19 cellular contexts compared by ENCODE assay signal in the genomic region with DNA sequence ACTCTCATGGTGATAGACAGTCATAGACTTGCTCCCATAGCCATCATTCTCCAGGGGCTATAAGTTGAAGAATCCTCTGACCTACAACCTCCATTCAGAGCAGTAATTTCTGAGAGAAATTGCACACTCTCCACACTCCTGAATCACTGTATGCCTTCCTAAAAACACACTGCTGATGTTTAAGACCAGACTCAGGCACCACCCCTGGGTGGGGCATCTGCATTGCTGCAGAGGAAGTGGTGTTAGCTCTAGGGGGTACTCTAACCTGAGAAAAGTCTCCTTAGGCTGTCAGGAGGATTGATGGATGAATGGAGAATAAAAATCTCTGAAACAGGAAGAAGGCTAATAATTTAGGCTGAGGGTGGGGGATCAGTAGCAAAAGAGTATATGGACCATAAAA.
DNase-seq lines count a peak whose midpoint lies in the region; ATAC-seq and TF ChIP-seq lines count a peak whose summit lies in the region.
"Had no signal": no experiment of that assay in that cellular context is flagged by ENCODE, and none has a peak within 500 bp of the region (broad histone marks: within the 10 kb centered on the region; RNA-seq: fewer than 3 reads in every experiment).

No MANE protein-coding gene starts in this region.

- H3K27me3 ChIP-seq in colonic mucosa: no peaks in the 10 kb centered on the region
- H3K27me3 ChIP-seq: BLaER1 treated with 17β-estradiol and CSF1 and Interleukin-3, amounts not matched to agents 10 nM and 100 nM had no signal

- no peak overlapping the region for H3K4me3 ChIP-seq in colonic mucosa
- H3K4me3 ChIP-seq: BLaER1 treated with 17β-estradiol and CSF1 and Interleukin-3, amounts not matched to agents 10 nM and 100 nM; GM12878; GM23248; HAP-1 had no signal

- H3K9ac ChIP-seq in colonic mucosa (ENCODE audit: low read depth in 2 of 2, low read length in 2 of 2): no peak overlapping the region
- H3K9ac ChIP-seq: BLaER1 treated with 17β-estradiol and CSF1 and Interleukin-3, amounts not matched to agents 10 nM and 100 nM; GM23248 had no signal

- H3K27me3 Mint-ChIP-seq in activated naive CD8-positive, alpha-beta T cell treated with anti-CD3 and anti-CD28 coated beads, Interleukin-2, amount 10 ng/mL, durations not matched to agents 7 days and 5 days: no peaks in the 10 kb centered on the region
- H3K27me3 Mint-ChIP-seq in activated naive CD8-positive, alpha-beta T cell treated with anti-CD3 and anti-CD28 coated beads, Interleukin-2, amount 50 U/mL, for 24 hours: peaks cover 1% of the 10 kb centered on the region
- peaks cover 0 to 2% of the 10 kb centered on the region in 2 donors for H3K27me3 Mint-ChIP-seq in T-cell
- H3K27me3 Mint-ChIP-seq in naive thymus-derived CD8-positive, alpha-beta T cell: peaks cover 0 to 6% (median 0%) of the 10 kb centered on the region in 5 donors
- H3K27me3 Mint-ChIP-seq in osteocyte (ENCODE audit: unreplicated experiment): peaks cover 35% of the 10 kb centered on the region

- no peaks in the 10 kb centered on the region for H3K4me1 ChIP-seq in colonic mucosa
- H3K4me1 ChIP-seq: HAP-1 had no signal

- TF ChIP-seq CTCF in colonic mucosa (IDR thresholded peaks at IDR 0.05): no peak
- TF ChIP-seq CTCF in osteocyte (IDR thresholded peaks at IDR 0.05): no peak

- peaks cover 2% of the 10 kb centered on the region for H3K4me1 Mint-ChIP-seq in activated naive CD8-positive, alpha-beta T cell treated with anti-CD3 and anti-CD28 coated beads, Interleukin-2, amount 10 ng/mL, durations not matched to agents 7 days and 5 days
- peaks cover 4% of the 10 kb centered on the region for H3K4me1 Mint-ChIP-seq in activated naive CD8-positive, alpha-beta T cell treated with anti-CD3 and anti-CD28 coated beads, Interleukin-2, amount 50 U/mL, for 24 hours
- H3K4me1 Mint-ChIP-seq in T-cell (peaks cover 3 to 10% (median 9%) of the 10 kb centered on the region in 3 donors), osteocyte (ENCODE audit: unreplicated experiment) (no peaks in the 10 kb centered on the region)
- H3K4me1 Mint-ChIP-seq in naive thymus-derived CD8-positive, alpha-beta T cell: peaks cover 0 to 11% (median 4%) of the 10 kb centered on the region in 4 donors
- no peaks in the 10 kb centered on the region for H3K4me1 Mint-ChIP-seq in stimulated activated effector memory CD8-positive, alpha-beta T cell treated with anti-CD3 and anti-CD28 coated beads, Interleukin-12 subunit alpha, Interleukin-12 subunit beta, amount 100 ng/mL, for 72 hours
- H3K4me1 Mint-ChIP-seq: B cell had no signal

- intact Hi-C loops in colonic mucosa (cut with DNase I): no loop called here

- no peak overlapping the region for H3K4me3 Mint-ChIP-seq in activated naive CD8-positive, alpha-beta T cell treated with anti-CD3 and anti-CD28 coated beads, Interleukin-2, amount 10 ng/mL, durations not matched to agents 7 days and 5 days
- no peak overlapping the region for H3K4me3 Mint-ChIP-seq in activated naive CD8-positive, alpha-beta T cell treated with anti-CD3 and anti-CD28 coated beads, Interleukin-2, amount 50 U/mL, for 24 hours
- H3K4me3 Mint-ChIP-seq in T-cell: no peak overlapping the region
- H3K4me3 Mint-ChIP-seq in naive thymus-derived CD8-positive, alpha-beta T cell: peak overlapping the region in 3 of 10 donors; percentile 32 to 75 (median 39)
- H3K4me3 Mint-ChIP-seq in osteocyte (ENCODE audit: unreplicated experiment): no peak overlapping the region
- no peak overlapping the region for H3K4me3 Mint-ChIP-seq in stimulated activated effector memory CD8-positive, alpha-beta T cell treated with anti-CD3 and anti-CD28 coated beads, Interleukin-12 subunit alpha, Interleukin-12 subunit beta, amount 100 ng/mL, for 72 hours
- H3K4me3 Mint-ChIP-seq: B cell; CD8-positive, alpha-beta T cell had no signal

- CTCF ChIA-PET in T-cell (lab: Charles Lee): interaction anchor here in 1 of 2 donors (0.6 kb wide), 1 partner anchor 32 kb away, joined by 3 read pairs; no protein-coding TSS in a partner anchor

- DNase-seq in activated naive CD8-positive, alpha-beta T cell treated with anti-CD3 and anti-CD28 coated beads, Interleukin-2, amount 10 ng/mL, durations not matched to agents 7 days and 5 days: no peak
- no peak for DNase-seq in activated naive CD8-positive, alpha-beta T cell treated with anti-CD3 and anti-CD28 coated beads, Interleukin-2, amount 50 U/mL, for 24 hours
- DNase-seq in T-cell: no peak
- peak; percentile 56 for DNase-seq in colonic mucosa
- no peak for DNase-seq in naive thymus-derived CD8-positive, alpha-beta T cell
- DNase-seq in osteocyte (ENCODE audit: extremely low spot score, unreplicated experiment): no peak
- DNase-seq in stimulated activated effector memory CD8-positive, alpha-beta T cell treated with anti-CD3 and anti-CD28 coated beads, Interleukin-12 subunit alpha, Interleukin-12 subunit beta, amount 100 ng/mL, for 72 hours (ENCODE audit: low spot score in 2 of 2): no peak
- DNase-seq: 8988T; Calu3; CD8-positive, alpha-beta T cell; DMS79 treated with DMSO at 0.1 percent for 48 hours; GM23248; IMR-90 had no signal

- H3K36me3 ChIP-seq in colonic mucosa: no peaks in the 10 kb centered on the region
- H3K36me3 ChIP-seq: BLaER1 treated with 17β-estradiol and CSF1 and Interleukin-3, amounts not matched to agents 10 nM and 100 nM; HAP-1 had no signal

- no peak overlapping the region for H3K27ac Mint-ChIP-seq in activated naive CD8-positive, alpha-beta T cell treated with anti-CD3 and anti-CD28 coated beads, Interleukin-2, amount 10 ng/mL, durations not matched to agents 7 days and 5 days
- H3K27ac Mint-ChIP-seq in activated naive CD8-positive, alpha-beta T cell treated with anti-CD3 and anti-CD28 coated beads, Interleukin-2, amount 50 U/mL, for 24 hours: no peak overlapping the region
- H3K27ac Mint-ChIP-seq in T-cell (no peak overlapping the region), osteocyte (ENCODE audit: unreplicated experiment) (no peak overlapping the region)
- H3K27ac Mint-ChIP-seq in naive thymus-derived CD8-positive, alpha-beta T cell: peak overlapping the region in 2 of 10 donors; percentile 8 to 43
- no peak overlapping the region for H3K27ac Mint-ChIP-seq in stimulated activated effector memory CD8-positive, alpha-beta T cell treated with anti-CD3 and anti-CD28 coated beads, Interleukin-12 subunit alpha, Interleukin-12 subunit beta, amount 100 ng/mL, for 72 hours
- H3K27ac Mint-ChIP-seq: B cell; CD8-positive, alpha-beta T cell had no signal

- POLR2A ChIA-PET in activated naive CD8-positive, alpha-beta T cell treated with anti-CD3 and anti-CD28 coated beads, Interleukin-2, amount 10 ng/mL, durations not matched to agents 7 days and 5 days (lab: Charles Lee): no interaction called here
- POLR2A ChIA-PET in T-cell (lab: Charles Lee): no interaction called here
- POLR2A ChIA-PET in naive thymus-derived CD8-positive, alpha-beta T cell (lab: Charles Lee): no interaction called here

- H3K9me3 ChIP-seq in colonic mucosa: no peaks in the 10 kb centered on the region
- H3K9me3 ChIP-seq: HAP-1 had no signal

- H3K9me3 Mint-ChIP-seq in activated naive CD8-positive, alpha-beta T cell treated with anti-CD3 and anti-CD28 coated beads, Interleukin-2, amount 10 ng/mL, durations not matched to agents 7 days and 5 days: no peaks in the 10 kb centered on the region
- no peaks in the 10 kb centered on the region for H3K9me3 Mint-ChIP-seq in activated naive CD8-positive, alpha-beta T cell treated with anti-CD3 and anti-CD28 coated beads, Interleukin-2, amount 50 U/mL, for 24 hours
- H3K9me3 Mint-ChIP-seq in T-cell: no peaks in the 10 kb centered on the region
- H3K9me3 Mint-ChIP-seq in naive thymus-derived CD8-positive, alpha-beta T cell: no peaks in the 10 kb centered on the region
- H3K9me3 Mint-ChIP-seq in osteocyte (ENCODE audit: unreplicated experiment): peaks cover 4% of the 10 kb centered on the region
- no peaks in the 10 kb centered on the region for H3K9me3 Mint-ChIP-seq in stimulated activated effector memory CD8-positive, alpha-beta T cell treated with anti-CD3 and anti-CD28 coated beads, Interleukin-12 subunit alpha, Interleukin-12 subunit beta, amount 100 ng/mL, for 72 hours
- H3K9me3 Mint-ChIP-seq: CD8-positive, alpha-beta T cell had no signal

- peak overlapping the region; percentile 12 for H3K27ac ChIP-seq in colonic mucosa
- H3K27ac ChIP-seq: BLaER1 treated with 17β-estradiol and CSF1 and Interleukin-3, amounts not matched to agents 10 nM and 100 nM; GM23248; HL-60 had no signal

- ATAC-seq in activated naive CD8-positive, alpha-beta T cell treated with anti-CD3 and anti-CD28 coated beads, Interleukin-2, amount 10 ng/mL, durations not matched to agents 7 days and 5 days (ENCODE audit: low read depth): peak; percentile 66
- no peak for ATAC-seq in activated naive CD8-positive, alpha-beta T cell treated with anti-CD3 and anti-CD28 coated beads, Interleukin-2, amount 50 U/mL, for 24 hours
- peak in 3 of 4 experiments; percentile 43 to 59 (median 51) for ATAC-seq in T-cell (replicated peaks in 1 of 4)
- ATAC-seq in naive thymus-derived CD8-positive, alpha-beta T cell: peak; percentile 47 to 58
- no peak for ATAC-seq in GM19455 (IDR thresholded peaks at IDR 0.05; ENCODE audit: unreplicated experiment)
- ATAC-seq in stimulated activated effector memory CD8-positive, alpha-beta T cell treated with anti-CD3 and anti-CD28 coated beads, Interleukin-12 subunit alpha, Interleukin-12 subunit beta, amount 100 ng/mL, for 72 hours: no peak
- ATAC-seq: CD8-positive, alpha-beta T cell; GM12878 had no signal

- H3K36me3 Mint-ChIP-seq in activated naive CD8-positive, alpha-beta T cell treated with anti-CD3 and anti-CD28 coated beads, Interleukin-2, amount 10 ng/mL, durations not matched to agents 7 days and 5 days: no peaks in the 10 kb centered on the region
- H3K36me3 Mint-ChIP-seq in activated naive CD8-positive, alpha-beta T cell treated with anti-CD3 and anti-CD28 coated beads, Interleukin-2, amount 50 U/mL, for 24 hours (ENCODE audit: low read depth): no peaks in the 10 kb centered on the region
- no peaks in the 10 kb centered on the region for H3K36me3 Mint-ChIP-seq in T-cell
- no peaks in the 10 kb centered on the region for H3K36me3 Mint-ChIP-seq in naive thymus-derived CD8-positive, alpha-beta T cell
- no peaks in the 10 kb centered on the region for H3K36me3 Mint-ChIP-seq in osteocyte (ENCODE audit: unreplicated experiment)
- no peaks in the 10 kb centered on the region for H3K36me3 Mint-ChIP-seq in stimulated activated effector memory CD8-positive, alpha-beta T cell treated with anti-CD3 and anti-CD28 coated beads, Interleukin-12 subunit alpha, Interleukin-12 subunit beta, amount 100 ng/mL, for 72 hours
- H3K36me3 Mint-ChIP-seq: CD8-positive, alpha-beta T cell had no signal

Comparison
In these comparisons a context has a peak if more than half of its experiments do, and no peak if none do; other contexts are left out.
1. ATAC-seq: peak in activated naive CD8-positive, alpha-beta T cell treated with anti-CD3 and anti-CD28 coated beads, Interleukin-2, amount 10 ng/mL, durations not matched to agents 7 days and 5 days (single experiment), T-cell (3 of 4) and naive thymus-derived CD8-positive, alpha-beta T cell (2 of 2); none in activated naive CD8-positive, alpha-beta T cell treated with anti-CD3 and anti-CD28 coated beads, Interleukin-2, amount 50 U/mL, for 24 hours (single experiment), GM19455 (single experiment) and stimulated activated effector memory CD8-positive, alpha-beta T cell treated with anti-CD3 and anti-CD28 coated beads, Interleukin-12 subunit alpha, Interleukin-12 subunit beta, amount 100 ng/mL, for 72 hours (single experiment).